In the genomic region with DNA sequence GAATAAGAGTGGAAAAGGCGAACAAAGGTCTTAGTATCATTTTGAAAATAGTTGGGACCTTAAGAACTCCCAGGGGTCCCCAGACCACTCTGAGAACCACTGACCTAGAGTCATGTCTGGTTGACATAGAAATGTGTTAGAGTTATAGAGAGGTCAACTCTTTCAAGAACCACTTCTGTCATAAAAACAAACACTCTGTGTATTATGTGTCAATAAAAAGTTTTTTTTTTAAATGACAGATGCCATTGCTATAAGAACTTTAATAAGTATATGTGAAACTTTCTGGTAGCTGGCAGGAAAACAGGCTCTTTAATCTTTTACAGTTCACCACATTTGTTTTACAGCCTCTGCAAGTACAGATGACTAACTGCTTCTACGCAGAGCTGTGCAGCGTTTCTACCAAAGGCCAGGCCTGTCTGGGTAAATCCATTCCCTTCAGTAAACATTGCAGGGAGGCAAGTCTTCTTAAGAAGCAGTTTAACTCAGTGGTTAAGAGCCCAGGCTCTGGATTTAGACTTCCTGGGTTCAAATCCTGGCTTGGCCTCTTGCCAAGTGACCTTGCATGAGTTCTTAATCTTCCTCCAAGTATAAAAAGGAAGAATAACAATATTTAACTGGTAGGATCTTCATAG, we compare ENCODE assay signal across 14 cellular contexts. TPM values are rescaled to one million over a fixed set of nuclear protein-coding genes. Genes with fewer than 3 reads are reported as not detected.
DNase-seq lines count a peak whose midpoint lies in the region; ATAC-seq, FAIRE-seq and TF ChIP-seq lines count a peak whose summit lies in the region.
"Had no signal": no experiment of that assay in that cellular context is flagged by ENCODE, and none has a peak within 500 bp of the region (broad histone marks: within the 10 kb centered on the region; RNA-seq: fewer than 3 reads in every experiment).

No MANE protein-coding gene starts in this region.

- no peak for TF ChIP-seq RAD21 in H1 (IDR thresholded peaks at IDR 0.05 in 1 of 2, conservative IDR thresholded peaks at IDR 0.05 in 1 of 2; ENCODE audit: low read depth in 2 of 2, low read length in 2 of 2)

- peak overlapping the region in 8 of 10 donors; percentile 26 to 69 (median 50) for H3K27ac Mint-ChIP-seq in naive thymus-derived CD8-positive, alpha-beta T cell

- no peaks in the 10 kb centered on the region for H3K23me2 ChIP-seq in H1 (ENCODE audit: low read depth, low read length)

- H4K5ac ChIP-seq in H1 (ENCODE audit: insufficient read length, low read depth, low read length), result no peak overlapping the region

- H3K27me3 ChIP-seq in H1 (replicated peaks in 1 of 4; ENCODE audit: control insufficient read depth in 3 of 4, extremely low read depth in 1 of 4, insufficient read depth in 3 of 4, low read length in 3 of 4) (no peaks in the 10 kb centered on the region; a peak in 1 of 7 replicates), psoas muscle (ENCODE audit: insufficient read depth in 3 of 3, low read length in 2 of 3) (no peaks in the 10 kb centered on the region)

- H4K8ac ChIP-seq in H1 (ENCODE audit: extremely low read depth, insufficient read depth, low read length), result no peak overlapping the region

- intact Hi-C loops in psoas muscle (cut with DNase I), result no loop called here

- no peaks in the 10 kb centered on the region for H3K79me2 ChIP-seq in H1 (ENCODE audit: control insufficient read depth in 1 of 2, insufficient read depth in 2 of 2, low read length in 2 of 2)

- no peak overlapping the region for H4K91ac ChIP-seq in H1 (replicated peaks; ENCODE audit: insufficient read length, low read length)

- no peak overlapping the region for H3K14ac ChIP-seq in H1 (ENCODE audit: insufficient read length)

- H2BK5ac ChIP-seq in H1 (ENCODE audit: low read depth, low read length), result no peak overlapping the region

- FAIRE-seq in H1 (lab: Jason Lieb, UNC), result no peak

- no peak overlapping the region for H2BK120ac ChIP-seq in H1 (replicated peaks; ENCODE audit: low read depth, low read length)

- H3K4me3 Mint-ChIP-seq in naive thymus-derived CD8-positive, alpha-beta T cell, result no peak overlapping the region
- H3K4me3 Mint-ChIP-seq: nephron had no signal

- H3K9me3 ChIP-seq in H1 (ENCODE audit: insufficient read depth in 2 of 2, low read depth in 1 of 2, low read length in 1 of 2), result no peaks in the 10 kb centered on the region
- no peaks in the 10 kb centered on the region for H3K9me3 ChIP-seq in psoas muscle

- H3K18ac ChIP-seq in H1 (ENCODE audit: extremely low read depth, low read length), result no peak overlapping the region

- peaks cover 3 to 26% (median 15%) of the 10 kb centered on the region in 3 donors for H3K36me3 Mint-ChIP-seq in naive thymus-derived CD8-positive, alpha-beta T cell

- no peaks in the 10 kb centered on the region for H4K20me1 ChIP-seq in H1 (replicated peaks in 1 of 2; ENCODE audit: control insufficient read depth in 1 of 2, insufficient read depth in 2 of 2, low read length in 2 of 2)

- no peak overlapping the region for H2AK5ac ChIP-seq in H1 (ENCODE audit: low read depth, low read length)

- no peak overlapping the region for H3K4ac ChIP-seq in H1 (replicated peaks; ENCODE audit: insufficient read length, low read depth, low read length)

- H3K79me1 ChIP-seq in H1 (ENCODE audit: low read depth, low read length), result no peaks in the 10 kb centered on the region

- no peak overlapping the region for H2BK15ac ChIP-seq in H1 (ENCODE audit: low read length)

- H3K9me3 Mint-ChIP-seq in naive thymus-derived CD8-positive, alpha-beta T cell, result no peaks in the 10 kb centered on the region
- H3K9me3 Mint-ChIP-seq: nephron had no signal

- no peak overlapping the region for H3K4me2 ChIP-seq in H1 (ENCODE audit: insufficient read depth in 1 of 2, low read depth in 2 of 2, low read length in 2 of 2)

- TF ChIP-seq EP300 in H1 (IDR thresholded peaks at IDR 0.05; ENCODE audit: borderline replicate concordance in 1 of 2, low read depth in 2 of 2, low read length in 2 of 2), result no peak

- no peak overlapping the region for H2AFZ ChIP-seq in H1 (ENCODE audit: low read length)

- no peak overlapping the region for H3K56ac ChIP-seq in H1 (replicated peaks; ENCODE audit: insufficient read length, low read depth, low read length)

- TF ChIP-seq POLR2A in H1 (IDR thresholded peaks at IDR 0.05; ENCODE audit: control extremely low read depth in 1 of 2, low read depth in 2 of 2, low read length in 2 of 2), result no peak

- H3K23ac ChIP-seq in H1 (ENCODE audit: insufficient read length), result no peak overlapping the region

- no peak overlapping the region for H2BK12ac ChIP-seq in H1 (ENCODE audit: low read depth, low read length)

- DNase-seq in DMS53 (lab: John Stamatoyannopoulos, UW), result peak; percentile 31
- DNase-seq in LoVo (ENCODE audit: low spot score), result peak; percentile 47
- no peak for DNase-seq in H1 (ENCODE audit: low read depth in 1 of 2, low spot score in 2 of 2)
- DNase-seq in naive thymus-derived CD8-positive, alpha-beta T cell, result peak in 4 of 10 donors; percentile 9 to 39 (median 26)
- DNase-seq in GM20000 (ENCODE audit: low spot score), result no peak
- no peak for DNase-seq in KG1 (lab: John Stamatoyannopoulos, UW)
- no peak for DNase-seq in effector CD4-positive, alpha-beta T cell
- no peak for DNase-seq in psoas muscle
- DNase-seq: Calu3; cortex of kidney; Kasumi-1; NCI-H774; stimulated activated CD4-positive, alpha-beta T cell treated with anti-CD3 and anti-CD28 coated beads, Interleukin-4, amount 100 ng/mL, for 1 hour had no signal

- H3K4me3 ChIP-seq in H1 (ENCODE audit: extremely low read depth in 1 of 4, insufficient read depth in 2 of 4, low read depth in 3 of 4, low read length in 4 of 4) (no peak overlapping the region), psoas muscle (no peak overlapping the region)

- CTCF ChIA-PET in H1 (lab: Charles Lee; ENCODE audit: partially characterized antibody), result no interaction called here

- no peak overlapping the region for H3K27ac ChIP-seq in H1 (ENCODE audit: low read depth, low read length)
- H3K27ac ChIP-seq in psoas muscle, result no peak overlapping the region

- no peak for TF ChIP-seq CTCF in H1 (IDR thresholded peaks at IDR 0.05; ENCODE audit: control extremely low read depth in 1 of 3, insufficient read depth in 1 of 3, low read depth in 1 of 3, low read length in 3 of 3)
- no peak for TF ChIP-seq CTCF in GM20000 (IDR thresholded peaks at IDR 0.05; ENCODE audit: extremely low read depth, missing control alignments)
- no peak for TF ChIP-seq CTCF in psoas muscle (IDR thresholded peaks at IDR 0.05)

- 96% methylated on average over 3 of the region's 3 CpGs; no CpG with 5 or more reads in 1 of the 2 experiments for WGBS in H1 (ENCODE audit: extremely low coverage in 1 of 2, insufficient coverage in 1 of 2, insufficient read length in 1 of 2, insufficient replicate concordance in 2 of 2, low coverage in 1 of 2, low lambda C conversion rate in 2 of 2, missing lambda C conversion rate in 1 of 2), 2 experiments
- WGBS in psoas muscle, 3 donors, result 78 to 84% (median 78%) methylated on average over 3 of the region's 3 CpGs

- POLR2A ChIA-PET in H1 (lab: Charles Lee; ENCODE audit: partially characterized antibody), result no interaction called here
- POLR2A ChIA-PET in naive thymus-derived CD8-positive, alpha-beta T cell (lab: Charles Lee), result no interaction called here

- no peak overlapping the region for H3K9ac ChIP-seq in H1 (replicated peaks in 1 of 4; ENCODE audit: extremely low read depth in 1 of 4, low read depth in 3 of 4, low read length in 3 of 4)

- H3K4me1 ChIP-seq in H1 (replicated peaks in 1 of 4; ENCODE audit: control insufficient read depth in 3 of 4, insufficient read depth in 4 of 4, low read length in 3 of 4) (peaks cover 3 to 9% (median 8%) of the 10 kb centered on the region in 4 experiments; a peak in 5 of 7 replicates), psoas muscle (peaks cover 4% of the 10 kb centered on the region)

- H3K36me3 ChIP-seq in H1 (ENCODE audit: control insufficient read depth in 2 of 4, insufficient read depth in 4 of 4, low read length in 3 of 4) (no peaks in the 10 kb centered on the region), psoas muscle (ENCODE audit: insufficient read depth in 1 of 2, low read depth in 1 of 2) (no peaks in the 10 kb centered on the region)

- H3K27me3 Mint-ChIP-seq in naive thymus-derived CD8-positive, alpha-beta T cell, result no peaks in the 10 kb centered on the region

- ATAC-seq in naive thymus-derived CD8-positive, alpha-beta T cell, result peak; percentile 81 to 85
- ATAC-seq in psoas muscle, result no peak

- H2BK20ac ChIP-seq in H1 (ENCODE audit: low read length), result no peak overlapping the region

- peaks cover 8 to 42% (median 37%) of the 10 kb centered on the region in 4 donors for H3K4me1 Mint-ChIP-seq in naive thymus-derived CD8-positive, alpha-beta T cell

TF ChIP-seq in H1, 55 proteins besides CTCF, POLR2A, EP300 and RAD21:
- peak; percentile 81 for TF ChIP-seq TBP (IDR thresholded peaks at IDR 0.05; ENCODE audit: low read depth, low read length)
- TF ChIP-seq, protein P1, sequence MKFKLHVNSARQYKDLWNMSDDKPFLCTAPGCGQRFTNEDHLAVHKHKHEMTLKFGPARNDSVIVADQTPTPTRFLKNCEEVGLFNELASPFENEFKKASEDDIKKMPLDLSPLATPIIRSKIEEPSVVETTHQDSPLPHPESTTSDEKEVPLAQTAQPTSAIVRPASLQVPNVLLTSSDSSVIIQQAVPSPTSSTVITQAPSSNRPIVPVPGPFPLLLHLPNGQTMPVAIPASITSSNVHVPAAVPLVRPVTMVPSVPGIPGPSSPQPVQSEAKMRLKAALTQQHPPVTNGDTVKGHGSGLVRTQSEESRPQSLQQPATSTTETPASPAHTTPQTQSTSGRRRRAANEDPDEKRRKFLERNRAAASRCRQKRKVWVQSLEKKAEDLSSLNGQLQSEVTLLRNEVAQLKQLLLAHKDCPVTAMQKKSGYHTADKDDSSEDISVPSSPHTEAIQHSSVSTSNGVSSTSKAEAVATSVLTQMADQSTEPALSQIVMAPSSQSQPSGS (IDR thresholded peaks at IDR 0.05; ENCODE audit: low read length), result no peak

RNA-seq across cellular contexts. Expression of gene RFTN1, which starts 56.6 kb away (rescaled TPM):
- total RNA-seq in H1 (2021; fragmentation: NEBNext Ultra II Directional; extraction: Animal tissue kit (Norgen Biotek cat#: 25700)), result 4.9 and 6.7 TPM in 2 replicates
- polyA plus RNA-seq in H1 (2011; rRNA removed), result 4.6 and 7.5 TPM in 2 replicates
- 5.5 TPM for polyA plus RNA-seq in H1 (2011; cell fraction: cytosol; rRNA removed)
- 6.8 TPM for polyA plus RNA-seq in H1 (2011; cell fraction: nucleus; rRNA removed)
- 3.2 to 4.3 TPM (median 4.0 TPM) in 4 replicates for polyA plus RNA-seq in H1 (2012, experiment 1 of 2)
- 2.0 TPM for polyA plus RNA-seq in H1 (2012, experiment 2 of 2)
- polyA plus RNA-seq in H1 (2013, experiment 1 of 2), result 5.8 TPM
- 4.9 TPM for polyA plus RNA-seq in H1 (2013, experiment 2 of 2)
- 4.3 and 4.7 TPM in 2 replicates for polyA minus RNA-seq in H1 (2011; rRNA and poly(A)+ RNA removed)
- 3.1 TPM for polyA minus RNA-seq in H1 (2011; cell fraction: cytosol; rRNA and poly(A)+ RNA removed)
- polyA minus RNA-seq in H1 (2011; cell fraction: nucleus; rRNA and poly(A)+ RNA removed), result 5.8 TPM
- 10 to 100 TPM; 61.4 to 61.8 TPM for total RNA-seq in naive thymus-derived CD8-positive, alpha-beta T cell
- polyA plus RNA-seq in naive thymus-derived CD8-positive, alpha-beta T cell, result 10 to 100 TPM; 35.3 to 44.2 (median 36.8) TPM
- total RNA-seq in psoas muscle, result 10 to 100 TPM; 11.5 to 21.8 (median 16.8) TPM
- 10 to 100 TPM in 2 of 3 donors, 1 to 10 TPM in 1; 9.1 to 33.1 (median 14.9) TPM for polyA plus RNA-seq in psoas muscle

Comparison
In these comparisons a context has a peak if more than half of its experiments do, and no peak if none do; other contexts are left out.
1. DNase-seq: peak in DMS53 (single experiment) and LoVo (single experiment); none in H1 (0 of 2), GM20000 (single experiment), KG1 (single experiment), effector CD4-positive, alpha-beta T cell (single experiment) and psoas muscle (0 of 2).
2. ATAC-seq: peak in naive thymus-derived CD8-positive, alpha-beta T cell (2 of 2); none in psoas muscle (0 of 4).